14 cellular contexts compared by ENCODE assay signal in the genomic region with DNA sequence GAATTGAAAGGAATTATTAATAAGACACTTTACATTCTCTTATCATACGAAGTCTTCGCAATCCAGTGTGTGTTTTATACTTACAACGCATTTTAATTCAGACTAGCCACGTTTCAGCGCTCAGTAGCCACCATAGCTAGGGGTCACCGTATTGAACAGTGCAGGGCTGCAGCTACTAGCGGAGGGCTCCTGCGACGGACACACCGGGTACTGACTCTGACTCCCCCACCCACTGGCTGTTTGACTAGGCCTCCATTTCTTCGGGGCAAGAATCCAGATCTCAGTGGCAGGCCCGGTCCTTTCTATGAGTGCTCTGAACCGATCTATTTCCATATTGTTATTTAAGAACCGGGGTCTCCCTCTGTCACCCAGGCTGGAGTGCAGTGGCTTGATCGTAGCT. TPM values are rescaled to one million over a fixed set of nuclear protein-coding genes. Genes with fewer than 3 reads are reported as not detected.
DNase-seq lines count a peak whose midpoint lies in the region; ATAC-seq and TF ChIP-seq lines count a peak whose summit lies in the region.
"Had no signal": no experiment of that assay in that cellular context is flagged by ENCODE, and none has a peak within 500 bp of the region (broad histone marks: within the 10 kb centered on the region; RNA-seq: fewer than 3 reads in every experiment).

No MANE protein-coding gene starts in this region.

- peaks cover 9% of the 10 kb centered on the region for H4K20me1 ChIP-seq in smooth muscle cell (ENCODE audit: low read depth)

- peak overlapping the region; percentile 97 for H3K4me2 ChIP-seq in smooth muscle cell

- H3F3A ChIP-seq in smooth muscle cell (ENCODE audit: low read depth) = peaks cover 5% of the 10 kb centered on the region

- H3K36me3 ChIP-seq in smooth muscle cell (ENCODE audit: low read depth) (no peaks in the 10 kb centered on the region), transverse colon (no peaks in the 10 kb centered on the region)
- H3K36me3 ChIP-seq: Peyer's patch had no signal

- no peak for DNase-seq in activated naive CD4-positive, alpha-beta T cell treated with anti-CD3 and anti-CD28 coated beads for 36 hours
- no peak for DNase-seq in activated naive CD4-positive, alpha-beta T cell treated with anti-CD3 and anti-CD28 coated beads, Interleukin-2, amount 50 U/mL, for 72 hours (ENCODE audit: low spot score in 2 of 2)
- DNase-seq in T-helper 17 cell (no peak), chondrocyte (ENCODE audit: low spot score) (peak; percentile 35), smooth muscle cell (lab: John Stamatoyannopoulos, UW; ENCODE audit: unreplicated experiment) (no peak), GM19238 (ENCODE audit: insufficient read length, low spot score) (no peak), transverse colon (no peak)
- DNase-seq: activated CD8-positive, alpha-beta memory T cell treated with anti-CD3 and anti-CD28 coated beads, Interleukin-2, amount 50 U/mL, for 48 hours; amygdala; foreskin fibroblast; midbrain; NCI-H1436 had no signal

- peaks cover 14% of the 10 kb centered on the region for H3K4me1 ChIP-seq in smooth muscle cell (ENCODE audit: low read depth)
- H3K4me1 ChIP-seq in transverse colon = peaks cover 3 to 30% (median 30%) of the 10 kb centered on the region in 4 donors

- no peak overlapping the region for H3K4me3 ChIP-seq in smooth muscle cell
- no peak overlapping the region for H3K4me3 ChIP-seq in transverse colon
- H3K4me3 ChIP-seq: Peyer's patch had no signal

- 90% methylated on average over 15 of the region's 15 CpGs for WGBS in smooth muscle cell (ENCODE audit: low lambda C conversion rate)
- WGBS in transverse colon (ENCODE audit: low coverage in 1 of 2), 2 donors = 87 to 95% methylated on average over 4 to 15 of the region's 15 CpGs

- H3K4me1 Mint-ChIP-seq in activated naive CD4-positive, alpha-beta T cell treated with anti-CD3 and anti-CD28 coated beads for 36 hours (ENCODE audit: low read depth) = peaks cover 24% of the 10 kb centered on the region
- H3K4me1 Mint-ChIP-seq in T-helper 17 cell = peaks cover 4% of the 10 kb centered on the region
- H3K4me1 Mint-ChIP-seq in chondrocyte (ENCODE audit: low read depth) = peaks cover 23% of the 10 kb centered on the region

- H2AFZ ChIP-seq in smooth muscle cell (ENCODE audit: low read depth) = no peak overlapping the region

- no peak overlapping the region for H3K9ac ChIP-seq in smooth muscle cell (ENCODE audit: low read depth)

- TF ChIP-seq EP300 in transverse colon (IDR thresholded peaks at IDR 0.05; ENCODE audit: low read depth) = no peak

- TF ChIP-seq POLR2A in transverse colon (IDR thresholded peaks at IDR 0.05) = no peak

- H3K27ac ChIP-seq in smooth muscle cell (ENCODE audit: low read depth) = no peak overlapping the region
- no peak overlapping the region for H3K27ac ChIP-seq in transverse colon
- H3K27ac ChIP-seq: Peyer's patch had no signal

- H3K36me3 Mint-ChIP-seq in activated naive CD4-positive, alpha-beta T cell treated with anti-CD3 and anti-CD28 coated beads for 36 hours (ENCODE audit: low read depth) = no peaks in the 10 kb centered on the region
- peaks cover 0 to 5% of the 10 kb centered on the region in 2 donors for H3K36me3 Mint-ChIP-seq in activated naive CD4-positive, alpha-beta T cell treated with anti-CD3 and anti-CD28 coated beads, Interleukin-2, amount 50 U/mL, for 72 hours
- no peaks in the 10 kb centered on the region for H3K36me3 Mint-ChIP-seq in T-helper 17 cell (ENCODE audit: low read depth)
- H3K36me3 Mint-ChIP-seq in chondrocyte (ENCODE audit: low read depth) = peaks cover 3% of the 10 kb centered on the region

- H3K27me3 ChIP-seq in smooth muscle cell (ENCODE audit: low read depth) (no peaks in the 10 kb centered on the region), transverse colon (no peaks in the 10 kb centered on the region)
- H3K27me3 ChIP-seq: Peyer's patch had no signal

- H3K4me3 Mint-ChIP-seq in activated naive CD4-positive, alpha-beta T cell treated with anti-CD3 and anti-CD28 coated beads for 36 hours = peak overlapping the region; percentile 29
- peak overlapping the region; percentile 55 for H3K4me3 Mint-ChIP-seq in T-helper 17 cell
- H3K4me3 Mint-ChIP-seq in chondrocyte (ENCODE audit: unreplicated experiment) = no peak overlapping the region

- TF ChIP-seq CTCF in chondrocyte (IDR thresholded peaks at IDR 0.05) = no peak
- no peak for TF ChIP-seq CTCF in smooth muscle cell (IDR thresholded peaks at IDR 0.05; ENCODE audit: borderline replicate concordance, insufficient read depth, poor library complexity, severe bottlenecking)
- no peak for TF ChIP-seq CTCF in transverse colon (IDR thresholded peaks at IDR 0.05)

- H3K9me3 ChIP-seq in T-helper 17 cell (ENCODE audit: control insufficient read depth, low read length, poor library complexity, severe bottlenecking) = no peaks in the 10 kb centered on the region
- H3K9me3 ChIP-seq in smooth muscle cell (replicated peaks; ENCODE audit: low read depth) = no peaks in the 10 kb centered on the region
- no peaks in the 10 kb centered on the region for H3K9me3 ChIP-seq in transverse colon
- H3K9me3 ChIP-seq: Peyer's patch had no signal

- H3K27ac Mint-ChIP-seq in activated naive CD4-positive, alpha-beta T cell treated with anti-CD3 and anti-CD28 coated beads for 36 hours = no peak overlapping the region
- H3K27ac Mint-ChIP-seq in activated naive CD4-positive, alpha-beta T cell treated with anti-CD3 and anti-CD28 coated beads, Interleukin-2, amount 50 U/mL, for 72 hours = no peak overlapping the region
- H3K27ac Mint-ChIP-seq in T-helper 17 cell = peak overlapping the region; percentile 65
- no peak overlapping the region for H3K27ac Mint-ChIP-seq in chondrocyte (ENCODE audit: unreplicated experiment)

- peaks cover 34% of the 10 kb centered on the region for H3K79me2 ChIP-seq in smooth muscle cell (ENCODE audit: low read depth)

- H3K27me3 Mint-ChIP-seq in activated naive CD4-positive, alpha-beta T cell treated with anti-CD3 and anti-CD28 coated beads for 36 hours (ENCODE audit: low read depth) = no peaks in the 10 kb centered on the region
- H3K27me3 Mint-ChIP-seq in T-helper 17 cell (no peaks in the 10 kb centered on the region), chondrocyte (ENCODE audit: low read depth) (no peaks in the 10 kb centered on the region)

- intact Hi-C loops in activated naive CD4-positive, alpha-beta T cell treated with anti-CD3 and anti-CD28 coated beads for 36 hours (cut with micrococcal nuclease) = no loop called here
- intact Hi-C loops in transverse colon (cut with DNase I; ENCODE audit: low total_unique reads) = no loop called here

- ATAC-seq in activated naive CD4-positive, alpha-beta T cell treated with anti-CD3 and anti-CD28 coated beads, Interleukin-2, amount 50 U/mL, for 72 hours = no peak
- ATAC-seq in T-helper 17 cell (no peak), GM18498 (IDR thresholded peaks at IDR 0.05; ENCODE audit: unreplicated experiment) (no peak)

- no peaks in the 10 kb centered on the region for H3K9me3 Mint-ChIP-seq in activated naive CD4-positive, alpha-beta T cell treated with anti-CD3 and anti-CD28 coated beads for 36 hours
- H3K9me3 Mint-ChIP-seq in activated naive CD4-positive, alpha-beta T cell treated with anti-CD3 and anti-CD28 coated beads, Interleukin-2, amount 50 U/mL, for 72 hours = no peaks in the 10 kb centered on the region
- H3K9me3 Mint-ChIP-seq in chondrocyte (ENCODE audit: low read depth) = no peaks in the 10 kb centered on the region

- in situ Hi-C loops in transverse colon (cut with MboI; ENCODE audit: low pct_ligation_motif_present in 1 of 4, low pct_unique_long_range_greater_than_20kb in 1 of 4, low sequenced_read_pairs in 3 of 4) = no loop called here

- CTCF ChIA-PET in activated naive CD4-positive, alpha-beta T cell treated with anti-CD3 and anti-CD28 coated beads for 36 hours (lab: Charles Lee) = interaction anchor here (0.5 to 0.6 kb wide), 2 partner anchors 11 to 87 kb away, joined by 3 to 4 read pairs; no protein-coding TSS in a partner anchor

RNA-seq across cellular contexts. Expression of a gene that starts 1.5 kb away (rescaled TPM):
- 10 to 100 TPM; 64.7 to 67.5 TPM for total RNA-seq in activated naive CD4-positive, alpha-beta T cell treated with anti-CD3 and anti-CD28 coated beads for 36 hours
- total RNA-seq in activated naive CD4-positive, alpha-beta T cell treated with anti-CD3 and anti-CD28 coated beads, Interleukin-2, amount 50 U/mL, for 72 hours = 10 to 100 TPM; 46.0 to 73.6 TPM
- 10 to 100 TPM in 1 of 2 donors, 1 to 10 TPM in 1; 6.3 to 21.4 TPM for total RNA-seq in T-helper 17 cell
- 263 to 301 TPM (median 280 TPM) in 3 replicates for total RNA-seq in chondrocyte
- total RNA-seq in smooth muscle cell = 322 and 395 TPM in 2 replicates
- 330 and 407 TPM in 2 replicates for polyA plus RNA-seq in smooth muscle cell
- total RNA-seq in transverse colon = 10 to 100 TPM; 14.2 to 60.5 (median 45.6) TPM

RNA-seq across cellular contexts. Expression of a gene that starts 39.9 kb away (rescaled TPM):
- total RNA-seq in activated naive CD4-positive, alpha-beta T cell treated with anti-CD3 and anti-CD28 coated beads for 36 hours = 10 to 100 TPM; 27.7 to 27.8 TPM
- total RNA-seq in activated naive CD4-positive, alpha-beta T cell treated with anti-CD3 and anti-CD28 coated beads, Interleukin-2, amount 50 U/mL, for 72 hours = 10 to 100 TPM; 30.7 to 46.4 TPM
- 10 to 100 TPM; 23.2 to 24.5 TPM for total RNA-seq in T-helper 17 cell
- 11.5 to 14.4 TPM (median 12.2 TPM) in 3 replicates for total RNA-seq in chondrocyte
- total RNA-seq in smooth muscle cell = 6.5 and 9.8 TPM in 2 replicates
- 14.5 and 19.0 TPM in 2 replicates for polyA plus RNA-seq in smooth muscle cell
- 10 to 100 TPM in 2 of 4 donors, 1 to 10 TPM in 2; 3.6 to 19.2 (median 9.7) TPM for total RNA-seq in transverse colon

RNA-seq across cellular contexts. Expression of a gene that starts 40.2 kb away (rescaled TPM):
- total RNA-seq in activated naive CD4-positive, alpha-beta T cell treated with anti-CD3 and anti-CD28 coated beads for 36 hours = 100 to 1,000 TPM; 111 to 114 TPM
- total RNA-seq in activated naive CD4-positive, alpha-beta T cell treated with anti-CD3 and anti-CD28 coated beads, Interleukin-2, amount 50 U/mL, for 72 hours = 100 to 1,000 TPM in 1 of 2 donors, 10 to 100 TPM in 1; 99.0 to 148 TPM
- total RNA-seq in T-helper 17 cell (10 to 100 TPM; 57.7 to 68.3 TPM), chondrocyte (24.9 to 35.5 TPM (median 27.2 TPM) in 3 replicates), smooth muscle cell (50.3 and 70.8 TPM in 2 replicates), transverse colon (10 to 100 TPM; 15.6 to 90.9 (median 40.7) TPM)
- polyA plus RNA-seq in smooth muscle cell = 5.1 and 7.4 TPM in 2 replicates
